Comparison of ENCODE assay signal across 1 cellular context in the genomic region with DNA sequence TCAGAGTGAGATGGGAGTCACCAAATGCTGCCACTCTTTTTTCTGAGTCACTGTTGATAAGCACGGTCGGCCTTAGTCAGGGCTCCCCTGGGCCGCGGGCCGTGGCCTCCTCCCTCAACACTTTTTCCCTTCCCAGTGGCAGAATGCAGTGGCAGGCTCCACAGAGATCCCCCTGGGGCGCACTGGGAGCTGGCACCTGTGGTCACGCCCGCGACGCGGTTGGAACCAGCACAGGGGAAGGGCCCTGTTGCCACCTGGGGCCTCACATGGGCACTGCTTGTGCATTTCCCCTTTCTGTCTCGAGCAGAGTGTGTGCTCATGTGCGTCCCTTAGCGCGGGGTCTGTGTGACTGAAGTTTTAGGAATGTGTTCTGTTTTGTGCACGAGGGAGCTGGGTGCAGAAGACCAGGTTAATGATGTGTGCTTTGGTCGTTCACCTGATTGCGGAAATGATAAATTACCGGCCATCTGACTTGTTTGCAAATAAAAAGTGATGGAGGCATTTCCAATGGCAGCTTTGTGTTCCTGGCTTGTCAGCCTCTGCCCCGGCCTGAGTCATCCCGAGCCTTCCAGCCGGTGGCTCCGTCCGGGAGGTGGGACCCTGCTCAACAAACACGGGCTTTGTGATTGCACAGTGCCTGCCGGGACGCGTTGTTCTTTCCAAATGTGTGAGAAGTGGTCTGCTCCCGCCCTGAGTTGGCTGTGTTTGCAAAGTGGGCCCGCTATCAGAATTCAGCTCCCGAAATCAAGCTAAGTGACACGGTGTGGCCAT.
TF ChIP-seq lines count a peak whose summit lies in the region.

No MANE protein-coding gene starts in this region.

TF ChIP-seq in HepG2, 621 proteins besides CTCF, POLR2A, EP300 and RAD21 (continued from another document and continues in another):
- TF ChIP-seq, protein P1, sequence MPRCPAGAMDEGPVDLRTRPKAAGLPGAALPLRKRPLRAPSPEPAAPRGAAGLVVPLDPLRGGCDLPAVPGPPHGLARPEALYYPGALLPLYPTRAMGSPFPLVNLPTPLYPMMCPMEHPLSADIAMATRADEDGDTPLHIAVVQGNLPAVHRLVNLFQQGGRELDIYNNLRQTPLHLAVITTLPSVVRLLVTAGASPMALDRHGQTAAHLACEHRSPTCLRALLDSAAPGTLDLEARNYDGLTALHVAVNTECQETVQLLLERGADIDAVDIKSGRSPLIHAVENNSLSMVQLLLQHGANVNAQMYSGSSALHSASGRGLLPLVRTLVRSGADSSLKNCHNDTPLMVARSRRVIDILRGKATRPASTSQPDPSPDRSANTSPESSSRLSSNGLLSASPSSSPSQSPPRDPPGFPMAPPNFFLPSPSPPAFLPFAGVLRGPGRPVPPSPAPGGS (CRISPR knock-in tag; IDR thresholded peaks at IDR 0.05): no peak
- TF ChIP-seq YY1 (IDR thresholded peaks at IDR 0.05; ENCODE audit: insufficient read depth, insufficient replicate concordance, low read depth, low read length) (peak; percentile 34), MXI1 (IDR thresholded peaks at IDR 0.05; ENCODE audit: borderline replicate concordance, low read depth, low read length) (0 out of 3 replicates have a peak, but pooled peaks have one; percentile 45), DMAP1 (CRISPR knock-in tag; IDR thresholded peaks at IDR 0.05) (peak; percentile 73; the same call in 1 of the 2 replicates), PRMT3 (CRISPR knock-in tag; IDR thresholded peaks at IDR 0.05; ENCODE audit: borderline replicate concordance, low read depth) (no peak), JUN (CRISPR knock-in tag; IDR thresholded peaks at IDR 0.05) (no peak), ZFX (CRISPR knock-in tag; IDR thresholded peaks at IDR 0.05; ENCODE audit: low read depth) (peak; percentile 64), NFIB (CRISPR knock-in tag; IDR thresholded peaks at IDR 0.05; ENCODE audit: borderline replicate concordance) (no peak), GABPB1 (CRISPR knock-in tag; IDR thresholded peaks at IDR 0.05) (peak; percentile 16; the same call in 1 of the 2 replicates), ZNF761 (CRISPR knock-in tag; conservative IDR thresholded peaks at IDR 0.05) (peak; percentile 62; the same call in 1 of the 2 replicates), SALL1 (CRISPR knock-in tag; IDR thresholded peaks at IDR 0.05) (peak; percentile 37; the same call in 1 of the 2 replicates), ZNF570 (CRISPR knock-in tag; IDR thresholded peaks at IDR 0.05; ENCODE audit: borderline replicate concordance) (no peak), ASH2L (IDR thresholded peaks at IDR 0.05; ENCODE audit: insufficient read length, low read depth, low read length) (peak; percentile 48), ZNF12 (CRISPR knock-in tag; IDR thresholded peaks at IDR 0.05) (peak; percentile 48; the same call in 1 of the 2 replicates), TSC22D2 (CRISPR knock-in tag; IDR thresholded peaks at IDR 0.05; ENCODE audit: borderline replicate concordance) (no peak), GABPA (IDR thresholded peaks at IDR 0.05; ENCODE audit: low read depth, low read length) (no peak), GABPA (CRISPR knock-in tag; IDR thresholded peaks at IDR 0.05; ENCODE audit: low read depth) (no peak), KDM5A (IDR thresholded peaks at IDR 0.05; ENCODE audit: borderline replicate concordance, low read length) (no peak), SRY (CRISPR knock-in tag; IDR thresholded peaks at IDR 0.05) (peak; percentile 61; the same call in 1 of the 2 replicates), SKI (IDR thresholded peaks at IDR 0.05; ENCODE audit: partially characterized antibody) (no peak), ZSCAN30 (CRISPR knock-in tag; IDR thresholded peaks at IDR 0.05) (no peak), PCBP2 (optimal IDR thresholded peaks at IDR 0.05; ENCODE audit: low read depth, low read length, poor library complexity, severe bottlenecking) (no peak), ZNF7 (CRISPR knock-in tag; IDR thresholded peaks at IDR 0.05) (no peak), ATF7 (IDR thresholded peaks at IDR 0.05) (no peak), ATF7 (CRISPR knock-in tag; IDR thresholded peaks at IDR 0.05) (0 out of 2 replicates have a peak, but pooled peaks have one; percentile 35), SPEN (CRISPR knock-in tag; IDR thresholded peaks at IDR 0.05; ENCODE audit: low read depth) (no peak), ARNT2 (CRISPR knock-in tag; IDR thresholded peaks at IDR 0.05; ENCODE audit: low read depth) (peak; percentile 19; the same call in 1 of the 2 replicates), TCF7 (IDR thresholded peaks at IDR 0.05; ENCODE audit: low read depth) (no peak)
- TF ChIP-seq, protein P2, sequence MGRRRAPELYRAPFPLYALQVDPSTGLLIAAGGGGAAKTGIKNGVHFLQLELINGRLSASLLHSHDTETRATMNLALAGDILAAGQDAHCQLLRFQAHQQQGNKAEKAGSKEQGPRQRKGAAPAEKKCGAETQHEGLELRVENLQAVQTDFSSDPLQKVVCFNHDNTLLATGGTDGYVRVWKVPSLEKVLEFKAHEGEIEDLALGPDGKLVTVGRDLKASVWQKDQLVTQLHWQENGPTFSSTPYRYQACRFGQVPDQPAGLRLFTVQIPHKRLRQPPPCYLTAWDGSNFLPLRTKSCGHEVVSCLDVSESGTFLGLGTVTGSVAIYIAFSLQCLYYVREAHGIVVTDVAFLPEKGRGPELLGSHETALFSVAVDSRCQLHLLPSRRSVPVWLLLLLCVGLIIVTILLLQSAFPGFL (CRISPR knock-in tag; IDR thresholded peaks at IDR 0.05): no peak
- TF ChIP-seq, protein P3, sequence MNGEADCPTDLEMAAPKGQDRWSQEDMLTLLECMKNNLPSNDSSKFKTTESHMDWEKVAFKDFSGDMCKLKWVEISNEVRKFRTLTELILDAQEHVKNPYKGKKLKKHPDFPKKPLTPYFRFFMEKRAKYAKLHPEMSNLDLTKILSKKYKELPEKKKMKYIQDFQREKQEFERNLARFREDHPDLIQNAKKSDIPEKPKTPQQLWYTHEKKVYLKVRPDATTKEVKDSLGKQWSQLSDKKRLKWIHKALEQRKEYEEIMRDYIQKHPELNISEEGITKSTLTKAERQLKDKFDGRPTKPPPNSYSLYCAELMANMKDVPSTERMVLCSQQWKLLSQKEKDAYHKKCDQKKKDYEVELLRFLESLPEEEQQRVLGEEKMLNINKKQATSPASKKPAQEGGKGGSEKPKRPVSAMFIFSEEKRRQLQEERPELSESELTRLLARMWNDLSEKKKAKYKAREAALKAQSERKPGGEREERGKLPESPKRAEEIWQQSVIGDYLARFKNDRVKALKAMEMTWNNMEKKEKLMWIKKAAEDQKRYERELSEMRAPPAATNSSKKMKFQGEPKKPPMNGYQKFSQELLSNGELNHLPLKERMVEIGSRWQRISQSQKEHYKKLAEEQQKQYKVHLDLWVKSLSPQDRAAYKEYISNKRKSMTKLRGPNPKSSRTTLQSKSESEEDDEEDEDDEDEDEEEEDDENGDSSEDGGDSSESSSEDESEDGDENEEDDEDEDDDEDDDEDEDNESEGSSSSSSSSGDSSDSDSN (CRISPR knock-in tag; IDR thresholded peaks at IDR 0.05): peak; percentile 52; the same call in 1 of the 2 replicates
- TF ChIP-seq, protein P4, sequence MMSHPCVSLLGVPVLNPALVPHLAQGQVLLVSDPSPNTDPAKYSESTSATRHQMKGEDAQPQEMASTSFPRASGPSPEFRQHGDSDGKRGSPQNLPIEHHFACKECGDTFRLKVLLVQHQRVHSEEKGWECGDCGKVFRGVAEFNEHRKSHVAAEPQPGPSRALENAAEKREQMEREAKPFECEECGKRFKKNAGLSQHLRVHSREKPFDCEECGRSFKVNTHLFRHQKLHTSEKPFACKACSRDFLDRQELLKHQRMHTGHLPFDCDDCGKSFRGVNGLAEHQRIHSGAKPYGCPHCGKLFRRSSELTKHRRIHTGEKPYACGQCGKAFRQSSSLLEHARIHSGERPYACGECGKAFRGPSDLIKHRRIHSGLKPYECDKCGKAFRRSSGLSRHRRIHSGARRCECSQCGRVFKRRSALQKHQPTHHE (CRISPR knock-in tag; IDR thresholded peaks at IDR 0.05; ENCODE audit: borderline replicate concordance): no peak
- TF ChIP-seq, protein P5, sequence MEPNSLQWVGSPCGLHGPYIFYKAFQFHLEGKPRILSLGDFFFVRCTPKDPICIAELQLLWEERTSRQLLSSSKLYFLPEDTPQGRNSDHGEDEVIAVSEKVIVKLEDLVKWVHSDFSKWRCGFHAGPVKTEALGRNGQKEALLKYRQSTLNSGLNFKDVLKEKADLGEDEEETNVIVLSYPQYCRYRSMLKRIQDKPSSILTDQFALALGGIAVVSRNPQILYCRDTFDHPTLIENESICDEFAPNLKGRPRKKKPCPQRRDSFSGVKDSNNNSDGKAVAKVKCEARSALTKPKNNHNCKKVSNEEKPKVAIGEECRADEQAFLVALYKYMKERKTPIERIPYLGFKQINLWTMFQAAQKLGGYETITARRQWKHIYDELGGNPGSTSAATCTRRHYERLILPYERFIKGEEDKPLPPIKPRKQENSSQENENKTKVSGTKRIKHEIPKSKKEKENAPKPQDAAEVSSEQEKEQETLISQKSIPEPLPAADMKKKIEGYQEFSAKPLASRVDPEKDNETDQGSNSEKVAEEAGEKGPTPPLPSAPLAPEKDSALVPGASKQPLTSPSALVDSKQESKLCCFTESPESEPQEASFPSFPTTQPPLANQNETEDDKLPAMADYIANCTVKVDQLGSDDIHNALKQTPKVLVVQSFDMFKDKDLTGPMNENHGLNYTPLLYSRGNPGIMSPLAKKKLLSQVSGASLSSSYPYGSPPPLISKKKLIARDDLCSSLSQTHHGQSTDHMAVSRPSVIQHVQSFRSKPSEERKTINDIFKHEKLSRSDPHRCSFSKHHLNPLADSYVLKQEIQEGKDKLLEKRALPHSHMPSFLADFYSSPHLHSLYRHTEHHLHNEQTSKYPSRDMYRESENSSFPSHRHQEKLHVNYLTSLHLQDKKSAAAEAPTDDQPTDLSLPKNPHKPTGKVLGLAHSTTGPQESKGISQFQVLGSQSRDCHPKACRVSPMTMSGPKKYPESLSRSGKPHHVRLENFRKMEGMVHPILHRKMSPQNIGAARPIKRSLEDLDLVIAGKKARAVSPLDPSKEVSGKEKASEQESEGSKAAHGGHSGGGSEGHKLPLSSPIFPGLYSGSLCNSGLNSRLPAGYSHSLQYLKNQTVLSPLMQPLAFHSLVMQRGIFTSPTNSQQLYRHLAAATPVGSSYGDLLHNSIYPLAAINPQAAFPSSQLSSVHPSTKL (CRISPR knock-in tag; IDR thresholded peaks at IDR 0.05): peak; percentile 16
- TF ChIP-seq, protein P6, sequence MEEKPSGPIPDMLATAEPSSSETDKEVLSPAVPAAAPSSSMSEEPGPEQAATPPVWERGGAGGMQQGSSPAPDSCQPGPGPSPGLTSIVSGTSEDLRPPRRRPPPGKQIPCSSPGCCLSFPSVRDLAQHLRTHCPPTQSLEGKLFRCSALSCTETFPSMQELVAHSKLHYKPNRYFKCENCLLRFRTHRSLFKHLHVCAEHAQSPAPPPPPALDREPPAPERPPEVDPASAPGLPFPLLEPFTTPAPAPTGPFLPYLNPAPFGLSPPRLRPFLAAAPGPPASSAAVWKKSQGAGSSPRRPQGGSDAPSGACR (CRISPR knock-in tag; IDR thresholded peaks at IDR 0.05): no peak
- TF ChIP-seq, protein P7, sequence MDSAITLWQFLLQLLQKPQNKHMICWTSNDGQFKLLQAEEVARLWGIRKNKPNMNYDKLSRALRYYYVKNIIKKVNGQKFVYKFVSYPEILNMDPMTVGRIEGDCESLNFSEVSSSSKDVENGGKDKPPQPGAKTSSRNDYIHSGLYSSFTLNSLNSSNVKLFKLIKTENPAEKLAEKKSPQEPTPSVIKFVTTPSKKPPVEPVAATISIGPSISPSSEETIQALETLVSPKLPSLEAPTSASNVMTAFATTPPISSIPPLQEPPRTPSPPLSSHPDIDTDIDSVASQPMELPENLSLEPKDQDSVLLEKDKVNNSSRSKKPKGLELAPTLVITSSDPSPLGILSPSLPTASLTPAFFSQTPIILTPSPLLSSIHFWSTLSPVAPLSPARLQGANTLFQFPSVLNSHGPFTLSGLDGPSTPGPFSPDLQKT (CRISPR knock-in tag; IDR thresholded peaks at IDR 0.05; ENCODE audit: borderline replicate concordance): no peak
- TF ChIP-seq, protein P8, sequence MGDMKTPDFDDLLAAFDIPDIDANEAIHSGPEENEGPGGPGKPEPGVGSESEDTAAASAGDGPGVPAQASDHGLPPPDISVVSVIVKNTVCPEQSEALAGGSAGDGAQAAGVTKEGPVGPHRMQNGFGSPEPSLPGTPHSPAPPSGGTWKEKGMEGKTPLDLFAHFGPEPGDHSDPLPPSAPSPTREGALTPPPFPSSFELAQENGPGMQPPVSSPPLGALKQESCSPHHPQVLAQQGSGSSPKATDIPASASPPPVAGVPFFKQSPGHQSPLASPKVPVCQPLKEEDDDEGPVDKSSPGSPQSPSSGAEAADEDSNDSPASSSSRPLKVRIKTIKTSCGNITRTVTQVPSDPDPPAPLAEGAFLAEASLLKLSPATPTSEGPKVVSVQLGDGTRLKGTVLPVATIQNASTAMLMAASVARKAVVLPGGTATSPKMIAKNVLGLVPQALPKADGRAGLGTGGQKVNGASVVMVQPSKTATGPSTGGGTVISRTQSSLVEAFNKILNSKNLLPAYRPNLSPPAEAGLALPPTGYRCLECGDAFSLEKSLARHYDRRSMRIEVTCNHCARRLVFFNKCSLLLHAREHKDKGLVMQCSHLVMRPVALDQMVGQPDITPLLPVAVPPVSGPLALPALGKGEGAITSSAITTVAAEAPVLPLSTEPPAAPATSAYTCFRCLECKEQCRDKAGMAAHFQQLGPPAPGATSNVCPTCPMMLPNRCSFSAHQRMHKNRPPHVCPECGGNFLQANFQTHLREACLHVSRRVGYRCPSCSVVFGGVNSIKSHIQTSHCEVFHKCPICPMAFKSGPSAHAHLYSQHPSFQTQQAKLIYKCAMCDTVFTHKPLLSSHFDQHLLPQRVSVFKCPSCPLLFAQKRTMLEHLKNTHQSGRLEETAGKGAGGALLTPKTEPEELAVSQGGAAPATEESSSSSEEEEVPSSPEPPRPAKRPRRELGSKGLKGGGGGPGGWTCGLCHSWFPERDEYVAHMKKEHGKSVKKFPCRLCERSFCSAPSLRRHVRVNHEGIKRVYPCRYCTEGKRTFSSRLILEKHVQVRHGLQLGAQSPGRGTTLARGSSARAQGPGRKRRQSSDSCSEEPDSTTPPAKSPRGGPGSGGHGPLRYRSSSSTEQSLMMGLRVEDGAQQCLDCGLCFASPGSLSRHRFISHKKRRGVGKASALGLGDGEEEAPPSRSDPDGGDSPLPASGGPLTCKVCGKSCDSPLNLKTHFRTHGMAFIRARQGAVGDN (CRISPR knock-in tag; IDR thresholded peaks at IDR 0.05): peak; percentile 86
- TF ChIP-seq, protein P9, sequence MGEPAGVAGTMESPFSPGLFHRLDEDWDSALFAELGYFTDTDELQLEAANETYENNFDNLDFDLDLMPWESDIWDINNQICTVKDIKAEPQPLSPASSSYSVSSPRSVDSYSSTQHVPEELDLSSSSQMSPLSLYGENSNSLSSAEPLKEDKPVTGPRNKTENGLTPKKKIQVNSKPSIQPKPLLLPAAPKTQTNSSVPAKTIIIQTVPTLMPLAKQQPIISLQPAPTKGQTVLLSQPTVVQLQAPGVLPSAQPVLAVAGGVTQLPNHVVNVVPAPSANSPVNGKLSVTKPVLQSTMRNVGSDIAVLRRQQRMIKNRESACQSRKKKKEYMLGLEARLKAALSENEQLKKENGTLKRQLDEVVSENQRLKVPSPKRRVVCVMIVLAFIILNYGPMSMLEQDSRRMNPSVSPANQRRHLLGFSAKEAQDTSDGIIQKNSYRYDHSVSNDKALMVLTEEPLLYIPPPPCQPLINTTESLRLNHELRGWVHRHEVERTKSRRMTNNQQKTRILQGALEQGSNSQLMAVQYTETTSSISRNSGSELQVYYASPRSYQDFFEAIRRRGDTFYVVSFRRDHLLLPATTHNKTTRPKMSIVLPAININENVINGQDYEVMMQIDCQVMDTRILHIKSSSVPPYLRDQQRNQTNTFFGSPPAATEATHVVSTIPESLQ (CRISPR knock-in tag; conservative IDR thresholded peaks at IDR 0.05): no peak
